Comparison of ENCODE assay signal across 23 cellular contexts in the genomic region with DNA sequence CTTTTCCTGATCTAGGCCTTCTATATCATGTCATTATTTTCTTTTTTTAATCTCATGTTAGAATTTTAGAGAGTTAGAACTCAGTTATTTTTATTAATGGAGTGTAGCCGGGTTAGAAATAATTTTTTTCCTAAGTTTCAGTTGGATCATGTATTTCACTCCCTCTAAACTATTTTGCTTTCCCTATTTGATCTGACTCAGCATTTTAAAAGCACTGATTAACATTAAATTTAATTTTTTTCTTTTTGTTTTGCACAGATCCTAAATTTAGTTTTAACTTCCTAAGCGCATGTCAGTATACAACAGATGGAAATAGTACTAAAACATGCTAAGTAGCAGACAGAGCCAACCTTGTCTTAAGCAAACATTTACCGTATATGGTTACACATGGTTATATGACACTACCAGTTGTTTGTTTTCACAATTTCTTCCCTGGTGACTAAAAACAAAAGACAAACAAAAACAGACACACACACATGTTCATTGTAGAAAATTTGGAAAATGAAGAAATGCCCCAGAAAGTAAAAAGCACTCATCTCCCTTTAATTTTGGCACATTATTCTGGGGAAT. TPM values are rescaled to one million over a fixed set of nuclear protein-coding genes. Genes with fewer than 3 reads are reported as not detected.
DNase-seq lines count a peak whose midpoint lies in the region; ATAC-seq, FAIRE-seq and TF ChIP-seq lines count a peak whose summit lies in the region.
"Had no signal": no experiment of that assay in that cellular context is flagged by ENCODE, and none has a peak within 500 bp of the region (broad histone marks: within the 10 kb centered on the region; RNA-seq: fewer than 3 reads in every experiment).

No MANE protein-coding gene starts in this region.

- H3K9ac ChIP-seq in kidney (ENCODE audit: low read length in 2 of 2), result no peak overlapping the region
- H3K9ac ChIP-seq: parathyroid adenoma had no signal

- ATAC-seq in omental fat pad (ENCODE audit: low FRiP score) (no peak), HG03520 (IDR thresholded peaks at IDR 0.05; ENCODE audit: unreplicated experiment) (no peak)
- no peak for ATAC-seq in CD4-positive, alpha-beta T cell (ENCODE audit: poor library complexity)
- ATAC-seq: activated CD4-positive, CD25-positive, alpha-beta regulatory T cell treated with anti-CD3 and anti-CD28 coated beads, Interleukin-2, amount 50 U/mL, for 24 hours; activated naive CD4-positive, alpha-beta T cell treated with anti-CD3 and anti-CD28 coated beads, Interleukin-2, amount 50 U/mL, for 72 hours; natural killer cell; SK-N-SH treated with all-trans-retinoic acid at 6 μM for 48 hours; stimulated activated naive B cell treated with anti-CD40 and anti-IgM and Interleukin-4, amounts not matched to agents 10 μg/mL and 1 μg/mL and 100 μg/mL, for 72 hours had no signal

- no peak for TF ChIP-seq CTCF in kidney (IDR thresholded peaks at IDR 0.05; ENCODE audit: borderline replicate concordance, extremely low read depth, insufficient read depth)
- TF ChIP-seq CTCF in omental fat pad (IDR thresholded peaks at IDR 0.05), result no peak
- no peak for TF ChIP-seq CTCF in CD4-positive, alpha-beta T cell (IDR thresholded peaks at IDR 0.05)

- H3K4me3 Mint-ChIP-seq in CD4-positive, alpha-beta T cell, result no peak overlapping the region
- H3K4me3 Mint-ChIP-seq: natural killer cell; stimulated activated naive B cell treated with anti-CD40 and anti-IgM and Interleukin-4, amounts not matched to agents 10 μg/mL and 1 μg/mL and 100 μg/mL, for 72 hours had no signal

- no peak overlapping the region for H3K27ac Mint-ChIP-seq in CD4-positive, alpha-beta T cell
- H3K27ac Mint-ChIP-seq: activated naive CD4-positive, alpha-beta T cell treated with anti-CD3 and anti-CD28 coated beads, Interleukin-2, amount 50 U/mL, for 72 hours; natural killer cell; stimulated activated naive B cell treated with anti-CD40 and anti-IgM and Interleukin-4, amounts not matched to agents 10 μg/mL and 1 μg/mL and 100 μg/mL, for 72 hours had no signal

- POLR2A ChIA-PET in CD4-positive, alpha-beta T cell (lab: Charles Lee), result no interaction called here

- H3K9me3 Mint-ChIP-seq in CD4-positive, alpha-beta T cell, result no peaks in the 10 kb centered on the region
- H3K9me3 Mint-ChIP-seq: activated naive CD4-positive, alpha-beta T cell treated with anti-CD3 and anti-CD28 coated beads, Interleukin-2, amount 50 U/mL, for 72 hours; natural killer cell; stimulated activated naive B cell treated with anti-CD40 and anti-IgM and Interleukin-4, amounts not matched to agents 10 μg/mL and 1 μg/mL and 100 μg/mL, for 72 hours had no signal

- no peaks in the 10 kb centered on the region for H3K9me3 ChIP-seq in kidney (ENCODE audit: control insufficient read depth in 1 of 2, low read length in 2 of 2)
- no peaks in the 10 kb centered on the region for H3K9me3 ChIP-seq in CD4-positive, alpha-beta T cell (ENCODE audit: control insufficient read depth, low read length)
- H3K9me3 ChIP-seq: BE2C, sigmoid colon, thyroid gland had no signal

- no peak overlapping the region for H3K4me3 ChIP-seq in kidney (ENCODE audit: low read length in 2 of 2)
- H3K4me3 ChIP-seq: sigmoid colon, thyroid gland had no signal

- no peaks in the 10 kb centered on the region for H3K27me3 ChIP-seq in CD4-positive, alpha-beta T cell (ENCODE audit: control insufficient read depth, insufficient read depth, low read length)
- H3K27me3 ChIP-seq: BE2C, sigmoid colon, thyroid gland had no signal

- DNase-seq in DMS53 (lab: John Stamatoyannopoulos, UW) (peak; percentile 83), HuH-7 (ENCODE audit: low spot score) (peak; percentile 20), NCI-H774 (lab: John Stamatoyannopoulos, UW) (peak; percentile 46), kidney (no peak), omental fat pad (ENCODE audit: low spot score) (no peak)
- DNase-seq in CD4-positive, alpha-beta T cell, result no peak
- DNase-seq: activated T-cell treated with anti-CD3 and anti-CD28 coated beads, Interleukin-2, amount 50 U/mL, for 48 hours; BE2C; Calu3; mesendoderm; natural killer cell; NCI-H187; sigmoid colon; stimulated activated naive B cell treated with anti-CD40 and anti-IgM and Interleukin-4, amounts not matched to agents 10 μg/mL and 1 μg/mL and 100 μg/mL, for 72 hours; T1000; thyroid gland had no signal

- peak; percentile 25 for FAIRE-seq in kidney (lab: Jason Lieb, UNC)
- FAIRE-seq: frontal cortex, H54 had no signal

- intact Hi-C loops in kidney (cut with DNase I), result no loop called here
- intact Hi-C loops in CD4-positive, alpha-beta T cell (cut with DNase I, micrococcal nuclease), result no loop called here

- peaks cover 13 to 36% of the 10 kb centered on the region in 2 donors for H3K36me3 ChIP-seq in kidney (ENCODE audit: control insufficient read depth in 1 of 2, insufficient read depth in 2 of 2, low read length in 2 of 2)

- no peaks in the 10 kb centered on the region for H3K4me1 Mint-ChIP-seq in CD4-positive, alpha-beta T cell (ENCODE audit: low read depth)
- H3K4me1 Mint-ChIP-seq: stimulated activated naive B cell treated with anti-CD40 and anti-IgM and Interleukin-4, amounts not matched to agents 10 μg/mL and 1 μg/mL and 100 μg/mL, for 72 hours had no signal

- no peak overlapping the region for H3K27ac ChIP-seq in kidney (ENCODE audit: low read depth in 2 of 2, low read length in 2 of 2)
- no peak overlapping the region for H3K27ac ChIP-seq in CD4-positive, alpha-beta T cell (ENCODE audit: low read depth, low read length)
- H3K27ac ChIP-seq: parathyroid adenoma, sigmoid colon, thyroid gland had no signal

- peaks cover 87% of the 10 kb centered on the region for H3K36me3 Mint-ChIP-seq in CD4-positive, alpha-beta T cell (ENCODE audit: low read depth)

- no peaks in the 10 kb centered on the region for H3K27me3 Mint-ChIP-seq in CD4-positive, alpha-beta T cell
- H3K27me3 Mint-ChIP-seq: stimulated activated naive B cell treated with anti-CD40 and anti-IgM and Interleukin-4, amounts not matched to agents 10 μg/mL and 1 μg/mL and 100 μg/mL, for 72 hours had no signal

- H3K4me1 ChIP-seq in kidney (ENCODE audit: control insufficient read depth in 1 of 2, insufficient read depth in 1 of 2, low read depth in 1 of 2, low read length in 2 of 2), result no peaks in the 10 kb centered on the region
- H3K4me1 ChIP-seq: BE2C, parathyroid adenoma, sigmoid colon had no signal

- CTCF ChIA-PET in CD4-positive, alpha-beta T cell (lab: Charles Lee), result no interaction called here

RNA-seq across cellular contexts. Expression of gene RAB11FIP4, which starts 33.6 kb away (rescaled TPM):
- total RNA-seq in kidney, result 32.5 TPM
- 10.0 TPM for polyA plus RNA-seq in kidney (ENCODE audit: insufficient read depth, low read depth, low replicate concordance)
- 10 to 100 TPM in 1 of 4 donors, 1 to 10 TPM in 3; 2.8 to 12.0 (median 5.7) TPM for total RNA-seq in omental fat pad
- total RNA-seq in CD4-positive, alpha-beta T cell, result 10 to 100 TPM; 86.4 to 87.3 TPM

RNA-seq across cellular contexts. Expression of gene EVI2A, which starts 36.5 kb away (rescaled TPM):
- 10.8 TPM for total RNA-seq in kidney
- 1.3 TPM for polyA plus RNA-seq in kidney (ENCODE audit: insufficient read depth, low read depth, low replicate concordance)
- total RNA-seq in omental fat pad, result 10 to 100 TPM; 10.6 to 24.1 (median 18.7) TPM
- total RNA-seq in CD4-positive, alpha-beta T cell, result 10 to 100 TPM; 37.8 to 38.4 TPM
- total RNA-seq: Calu3 had no signal

RNA-seq across cellular contexts. Expression of gene EVI2B, which starts 44.1 kb away (rescaled TPM):
- 16.5 TPM for total RNA-seq in kidney
- polyA plus RNA-seq in kidney (ENCODE audit: insufficient read depth, low read depth, low replicate concordance), result 2.0 TPM
- total RNA-seq in omental fat pad, result 10 to 100 TPM; 13.5 to 36.9 (median 29.6) TPM
- total RNA-seq in CD4-positive, alpha-beta T cell, result 100 to 1,000 TPM in 1 of 2 experiments, 10 to 100 TPM in 1; 99.1 to 102 TPM
- total RNA-seq: Calu3, frontal cortex had no signal

Comparison
In these comparisons a context has a peak if more than half of its experiments do, and no peak if none do; other contexts are left out.
1. DNase-seq: peak in DMS53 (single experiment), HuH-7 (single experiment) and NCI-H774 (single experiment); none in kidney (single experiment), omental fat pad (single experiment) and CD4-positive, alpha-beta T cell (0 of 10).